ENCODE assay signal across 8 cellular contexts in the genomic region with DNA sequence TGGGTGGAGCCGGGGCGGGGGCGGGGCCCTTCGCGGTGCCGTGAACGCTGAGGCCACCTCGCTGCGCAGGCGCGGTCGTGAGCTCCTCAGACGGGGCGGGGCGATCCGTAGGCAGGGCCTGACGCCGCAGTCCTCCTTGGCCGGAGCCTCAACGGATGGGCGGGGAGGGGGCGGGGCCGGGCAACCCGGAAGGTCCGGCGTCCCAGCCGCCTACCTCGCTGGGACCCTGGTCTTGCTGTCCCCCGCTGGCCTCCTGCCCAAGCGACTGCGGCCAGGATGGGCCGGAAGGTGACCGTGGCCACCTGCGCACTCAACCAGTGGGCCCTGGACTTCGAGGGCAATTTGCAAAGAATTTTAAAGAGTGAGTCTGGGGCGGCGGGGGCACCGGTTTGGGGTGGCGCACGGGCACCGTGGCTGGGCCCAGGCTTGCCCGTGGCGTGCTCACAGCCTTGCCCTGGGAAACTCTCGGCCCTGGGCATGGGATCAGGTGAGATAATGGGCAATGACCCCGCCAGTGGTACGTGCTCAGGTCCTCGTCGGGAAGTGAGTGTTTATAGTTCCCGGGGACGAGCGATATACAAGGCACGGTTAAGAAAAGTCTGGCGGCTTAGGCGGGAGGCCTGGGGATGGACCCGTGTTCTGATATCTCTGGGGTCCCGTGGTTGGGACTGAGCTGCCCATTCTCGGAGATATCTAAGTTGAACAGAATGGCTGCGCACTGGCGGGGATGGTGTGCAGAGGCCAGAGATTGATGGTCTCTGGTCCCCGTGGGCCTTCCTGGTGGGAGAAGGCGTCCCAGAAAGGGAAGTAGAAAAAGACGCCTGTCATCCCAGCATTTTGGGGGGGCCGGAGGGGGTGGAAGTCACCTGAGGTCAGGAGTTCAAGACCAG. TPM values are rescaled to one million over a fixed set of nuclear protein-coding genes. Genes with fewer than 3 reads are reported as not detected.
A peak's percentile ranks its signal among the peaks of the same experiment; 100 is the strongest.
DNase-seq lines count a peak whose midpoint lies in the region; ATAC-seq and TF ChIP-seq lines count a peak whose summit lies in the region.

A gene (plus strand): TSS at position 183 of the 890 bp plus-strand sequence. CDS start 94 bp downstream, at position 277.

- peaks cover 35% of the 10 kb centered on the region for H3K79me2 ChIP-seq in MM.1S (ENCODE audit: low read length)
- peaks cover 23% of the 10 kb centered on the region for H3K79me2 ChIP-seq in neural cell (replicated peaks; ENCODE audit: insufficient read depth, low read length)

- peaks cover 75% of the 10 kb centered on the region for H3K4me1 Mint-ChIP-seq in stimulated activated naive CD8-positive, alpha-beta T cell treated with anti-CD3 and anti-CD28 coated beads, Interleukin-15, amount 100 ng/mL, for 72 hours

- H3K9me3 Mint-ChIP-seq in stimulated activated naive CD8-positive, alpha-beta T cell treated with anti-CD3 and anti-CD28 coated beads, Interleukin-15, amount 100 ng/mL, for 72 hours, result no peaks in the 10 kb centered on the region

- peak within 1 kb of the TSS; percentile 81 for H3K9ac ChIP-seq in MM.1S (ENCODE audit: low read length)
- H3K9ac ChIP-seq in neural cell (ENCODE audit: low read length), result peak within 1 kb of the TSS; percentile 78

- H3F3A ChIP-seq in MM.1S (ENCODE audit: insufficient read depth, low read length) (no peaks in the 10 kb centered on the region), neural cell (ENCODE audit: insufficient read depth, low read length, poor library complexity, severe bottlenecking) (peaks cover 3% of the 10 kb centered on the region)

- no peaks in the 10 kb centered on the region for H3K9me2 ChIP-seq in MM.1S (replicated peaks; ENCODE audit: insufficient read depth, low read length)
- no peaks in the 10 kb centered on the region for H3K9me2 ChIP-seq in neural cell (ENCODE audit: insufficient read depth, low read length)

- H4K20me1 ChIP-seq in MM.1S (ENCODE audit: insufficient read depth, low read length) (no peaks in the 10 kb centered on the region), neural cell (ENCODE audit: insufficient read depth) (no peaks in the 10 kb centered on the region)

- no peak for TF ChIP-seq CTCF in MM.1S (IDR thresholded peaks at IDR 0.05; ENCODE audit: low read length)
- no peak for TF ChIP-seq CTCF in neural cell (IDR thresholded peaks at IDR 0.05; ENCODE audit: poor library complexity, severe bottlenecking)

- DNase-seq in DMS53 treated with DMSO at 0.1 percent for 48 hours (lab: John Stamatoyannopoulos, UW; ENCODE audit: unreplicated experiment) (peak; percentile 99), GOT3 (lab: John Stamatoyannopoulos, UW) (peak; percentile 81), MM.1S (peak; percentile 98), SHP77 treated with DMSO at 0.1 percent for 48 hours (lab: John Stamatoyannopoulos, UW) (peak; percentile 85), fibroblast of the conjunctiva (ENCODE audit: low read depth) (peak; percentile 90)
- DNase-seq in activated effector memory CD4-positive, alpha-beta T cell treated with anti-CD3 and anti-CD28 coated beads, Interleukin-2, amount 50 U/mL, for 16 hours, result peak; percentile 98
- DNase-seq in stimulated activated naive CD8-positive, alpha-beta T cell treated with anti-CD3 and anti-CD28 coated beads, Interleukin-15, amount 100 ng/mL, for 72 hours, result peak; percentile 89 to 93

- H2AFZ ChIP-seq in MM.1S (ENCODE audit: low read length) (peak within 1 kb of the TSS; percentile 59), neural cell (ENCODE audit: low read depth, low read length) (peak within 1 kb of the TSS; percentile 68)

- H3K27me3 ChIP-seq in MM.1S (replicated peaks; ENCODE audit: insufficient read depth, low read length) (no peaks in the 10 kb centered on the region), neural cell (ENCODE audit: insufficient read depth, low read depth, low read length) (no peaks in the 10 kb centered on the region)

- H3K4me3 Mint-ChIP-seq in stimulated activated naive CD8-positive, alpha-beta T cell treated with anti-CD3 and anti-CD28 coated beads, Interleukin-15, amount 100 ng/mL, for 72 hours, result peak within 1 kb of the TSS; percentile 86 to 95

- no peaks in the 10 kb centered on the region for H3K9me3 ChIP-seq in MM.1S (replicated peaks; ENCODE audit: insufficient read depth, low read length)
- H3K9me3 ChIP-seq in neural cell (ENCODE audit: low read length), result no peaks in the 10 kb centered on the region

- ATAC-seq in stimulated activated naive CD8-positive, alpha-beta T cell treated with anti-CD3 and anti-CD28 coated beads, Interleukin-15, amount 100 ng/mL, for 72 hours, result peak; percentile 77

- peak within 1 kb of the TSS; percentile 92 to 97 for H3K27ac Mint-ChIP-seq in stimulated activated naive CD8-positive, alpha-beta T cell treated with anti-CD3 and anti-CD28 coated beads, Interleukin-15, amount 100 ng/mL, for 72 hours

- H3K4me3 ChIP-seq in MM.1S (ENCODE audit: low read length) (peak within 1 kb of the TSS; percentile 92), neural cell (ENCODE audit: low read length) (peak within 1 kb of the TSS; percentile 100)

- H3K27ac ChIP-seq in MM.1S (ENCODE audit: low read length) (peak within 1 kb of the TSS; percentile 20; the same call in 1 of the 2 replicates), neural cell (ENCODE audit: low read length) (peak within 1 kb of the TSS; percentile 24)

- peak; percentile 21 for TF ChIP-seq RAD21 in neural cell (conservative IDR thresholded peaks at IDR 0.05)

- H3K4me2 ChIP-seq in MM.1S (ENCODE audit: low read depth, low read length) (peak within 1 kb of the TSS; percentile 83), neural cell (ENCODE audit: low read length) (peak within 1 kb of the TSS; percentile 92)

- H3K27me3 Mint-ChIP-seq in stimulated activated naive CD8-positive, alpha-beta T cell treated with anti-CD3 and anti-CD28 coated beads, Interleukin-15, amount 100 ng/mL, for 72 hours, result no peaks in the 10 kb centered on the region

- no peak for TF ChIP-seq EP300 in neural cell (conservative IDR thresholded peaks at IDR 0.05; ENCODE audit: poor library complexity, severe bottlenecking)

- peaks cover 7% of the 10 kb centered on the region; the same call in 1 of the 2 replicates for H3K4me1 ChIP-seq in MM.1S (ENCODE audit: low read length)

- H3K36me3 ChIP-seq in MM.1S (replicated peaks; ENCODE audit: insufficient read depth, low read length) (no peaks in the 10 kb centered on the region; the same call in 1 of the 2 replicates), neural cell (ENCODE audit: insufficient read depth, low read length) (no peaks in the 10 kb centered on the region)

TF ChIP-seq in neural cell, 6 proteins besides CTCF, POLR2A, EP300 and RAD21:
- TF ChIP-seq POLR2AphosphoS5 (IDR thresholded peaks at IDR 0.05) (peak; percentile 66), TAF1 (IDR thresholded peaks at IDR 0.05; ENCODE audit: low read depth) (no peak), EZH2 (IDR thresholded peaks at IDR 0.05; ENCODE audit: borderline replicate concordance, insufficient read depth, low read length, poor library complexity, severe bottlenecking) (no peak), SMC3 (conservative IDR thresholded peaks at IDR 0.05; ENCODE audit: poor library complexity) (no peak), MXI1 (conservative IDR thresholded peaks at IDR 0.05; ENCODE audit: poor library complexity, severe bottlenecking) (peak; percentile 36)
- TF ChIP-seq, protein P1, sequence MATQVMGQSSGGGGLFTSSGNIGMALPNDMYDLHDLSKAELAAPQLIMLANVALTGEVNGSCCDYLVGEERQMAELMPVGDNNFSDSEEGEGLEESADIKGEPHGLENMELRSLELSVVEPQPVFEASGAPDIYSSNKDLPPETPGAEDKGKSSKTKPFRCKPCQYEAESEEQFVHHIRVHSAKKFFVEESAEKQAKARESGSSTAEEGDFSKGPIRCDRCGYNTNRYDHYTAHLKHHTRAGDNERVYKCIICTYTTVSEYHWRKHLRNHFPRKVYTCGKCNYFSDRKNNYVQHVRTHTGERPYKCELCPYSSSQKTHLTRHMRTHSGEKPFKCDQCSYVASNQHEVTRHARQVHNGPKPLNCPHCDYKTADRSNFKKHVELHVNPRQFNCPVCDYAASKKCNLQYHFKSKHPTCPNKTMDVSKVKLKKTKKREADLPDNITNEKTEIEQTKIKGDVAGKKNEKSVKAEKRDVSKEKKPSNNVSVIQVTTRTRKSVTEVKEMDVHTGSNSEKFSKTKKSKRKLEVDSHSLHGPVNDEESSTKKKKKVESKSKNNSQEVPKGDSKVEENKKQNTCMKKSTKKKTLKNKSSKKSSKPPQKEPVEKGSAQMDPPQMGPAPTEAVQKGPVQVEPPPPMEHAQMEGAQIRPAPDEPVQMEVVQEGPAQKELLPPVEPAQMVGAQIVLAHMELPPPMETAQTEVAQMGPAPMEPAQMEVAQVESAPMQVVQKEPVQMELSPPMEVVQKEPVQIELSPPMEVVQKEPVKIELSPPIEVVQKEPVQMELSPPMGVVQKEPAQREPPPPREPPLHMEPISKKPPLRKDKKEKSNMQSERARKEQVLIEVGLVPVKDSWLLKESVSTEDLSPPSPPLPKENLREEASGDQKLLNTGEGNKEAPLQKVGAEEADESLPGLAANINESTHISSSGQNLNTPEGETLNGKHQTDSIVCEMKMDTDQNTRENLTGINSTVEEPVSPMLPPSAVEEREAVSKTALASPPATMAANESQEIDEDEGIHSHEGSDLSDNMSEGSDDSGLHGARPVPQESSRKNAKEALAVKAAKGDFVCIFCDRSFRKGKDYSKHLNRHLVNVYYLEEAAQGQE (IDR thresholded peaks at IDR 0.05; ENCODE audit: borderline replicate concordance), result peak; percentile 32

RNA-seq across cellular contexts. Expression of the gene that starts here (rescaled TPM):
- polyA plus RNA-seq in neural cell, result 66.9 and 76.8 TPM in 2 replicates
- 49.9 and 55.8 TPM in 2 replicates for polyA minus RNA-seq in neural cell

Comparison
In these comparisons a context has a peak if more than half of its experiments do, and no peak if none do; other contexts are left out.
1. Peak in every context shown above with its lines: DNase-seq, ATAC-seq, H3K4me3 ChIP-seq and H3K27ac ChIP-seq.